In genomic region chr5:109100971-109101370, GRCh38 we compare ENCODE assay signal across 14 cellular contexts.
DNase-seq lines count a peak whose midpoint lies in the region; ATAC-seq and TF ChIP-seq lines count a peak whose summit lies in the region.
"Had no signal": no experiment of that assay in that cellular context is flagged by ENCODE, and none has a peak within 500 bp of the region (broad histone marks: within the 10 kb centered on the region; RNA-seq: fewer than 3 reads in every experiment).

No MANE protein-coding gene starts in this region.

- no peaks in the 10 kb centered on the region for H3K36me3 Mint-ChIP-seq in activated naive CD8-positive, alpha-beta T cell treated with anti-CD3 and anti-CD28 coated beads, Interleukin-2, amount 50 U/mL, for 24 hours (ENCODE audit: low read depth)
- H3K36me3 Mint-ChIP-seq: CD14-positive monocyte; CD8-positive, alpha-beta T cell had no signal

- POLR2A ChIA-PET in HEK293 (lab: Yijun Ruan, JAX): no interaction called here
- POLR2A ChIA-PET in RWPE1 (lab: Yijun Ruan, JAX; ENCODE audit: low non-redundant PET): no interaction called here

- CTCF ChIA-PET in HEK293 (lab: Yijun Ruan, JAX): no interaction called here
- CTCF ChIA-PET in RWPE1 (lab: Yijun Ruan, JAX): no interaction called here

- no peak for ATAC-seq in activated naive CD8-positive, alpha-beta T cell treated with anti-CD3 and anti-CD28 coated beads, Interleukin-2, amount 50 U/mL, for 24 hours
- ATAC-seq: CD8-positive, alpha-beta T cell; HCT116; HepG2; K562 had no signal

- no peak overlapping the region for H3K27ac Mint-ChIP-seq in activated naive CD8-positive, alpha-beta T cell treated with anti-CD3 and anti-CD28 coated beads, Interleukin-2, amount 50 U/mL, for 24 hours
- H3K27ac Mint-ChIP-seq: CD14-positive monocyte; CD8-positive, alpha-beta T cell had no signal

- no peaks in the 10 kb centered on the region for H3K4me1 Mint-ChIP-seq in activated naive CD8-positive, alpha-beta T cell treated with anti-CD3 and anti-CD28 coated beads, Interleukin-2, amount 50 U/mL, for 24 hours
- H3K4me1 Mint-ChIP-seq: CD14-positive monocyte had no signal

- no peak for TF ChIP-seq CTCF in HEK293 (tag by site-specific recombination; IDR thresholded peaks at IDR 0.05)
- no peak for TF ChIP-seq CTCF in RWPE1 (conservative IDR thresholded peaks at IDR 0.05; ENCODE audit: low read depth)

- no peak overlapping the region for H3K4me3 Mint-ChIP-seq in activated naive CD8-positive, alpha-beta T cell treated with anti-CD3 and anti-CD28 coated beads, Interleukin-2, amount 50 U/mL, for 24 hours
- H3K4me3 Mint-ChIP-seq: CD14-positive monocyte; CD8-positive, alpha-beta T cell had no signal

- H3K4me1 ChIP-seq in HEK293 (ENCODE audit: control insufficient read depth, insufficient read depth, low read length) (no peaks in the 10 kb centered on the region), adipocyte (ENCODE audit: control insufficient read depth, insufficient read depth, low read length) (peaks cover 31% of the 10 kb centered on the region)

- H3K9me3 Mint-ChIP-seq in activated naive CD8-positive, alpha-beta T cell treated with anti-CD3 and anti-CD28 coated beads, Interleukin-2, amount 50 U/mL, for 24 hours: no peaks in the 10 kb centered on the region
- H3K9me3 Mint-ChIP-seq: CD8-positive, alpha-beta T cell had no signal

- no peak overlapping the region for H3K27ac ChIP-seq in HEK293 (ENCODE audit: extremely low read depth, low read depth, low read length)
- no peak overlapping the region for H3K27ac ChIP-seq in RWPE1
- H3K27ac ChIP-seq: GM23248 had no signal

- no peaks in the 10 kb centered on the region for H3K27me3 Mint-ChIP-seq in activated naive CD8-positive, alpha-beta T cell treated with anti-CD3 and anti-CD28 coated beads, Interleukin-2, amount 50 U/mL, for 24 hours

- DNase-seq in EH (ENCODE audit: low read depth) (peak; percentile 42), adipocyte (ENCODE audit: low read depth) (no peak), RWPE1 (ENCODE audit: low spot score) (no peak), RKO (ENCODE audit: low spot score) (no peak)
- no peak for DNase-seq in activated naive CD8-positive, alpha-beta T cell treated with anti-CD3 and anti-CD28 coated beads, Interleukin-2, amount 50 U/mL, for 24 hours
- DNase-seq: CD8-positive, alpha-beta T cell; COR-L47; DND-41; GM23248 had no signal

- no peak overlapping the region for H3K4me3 ChIP-seq in HEK293 (ENCODE audit: low read depth, low read length)
- H3K4me3 ChIP-seq in adipocyte (ENCODE audit: low read length): peak overlapping the region; percentile 14
- H3K4me3 ChIP-seq: GM23248, K562 had no signal

- H3K9me3 ChIP-seq in HEK293 (ENCODE audit: control insufficient read depth, insufficient read depth, low read depth, low read length) (no peaks in the 10 kb centered on the region), adipocyte (ENCODE audit: control insufficient read depth, low read length) (no peaks in the 10 kb centered on the region)

- no peaks in the 10 kb centered on the region for H3K36me3 ChIP-seq in HEK293 (ENCODE audit: control insufficient read depth in 2 of 2, insufficient read depth in 1 of 2, low read length in 2 of 2)
- H3K36me3 ChIP-seq in adipocyte (ENCODE audit: control insufficient read depth, insufficient read depth, low read length, severe bottlenecking): no peaks in the 10 kb centered on the region

- no peaks in the 10 kb centered on the region for H3K27me3 ChIP-seq in adipocyte (replicated peaks; ENCODE audit: control insufficient read depth, insufficient read depth, low read length)

- no peak overlapping the region for H3K9ac ChIP-seq in adipocyte (ENCODE audit: low read length)
- H3K9ac ChIP-seq: GM23248 had no signal

TF ChIP-seq in HEK293, 187 proteins besides CTCF, POLR2A, EP300 and RAD21:
- TF ChIP-seq ZBTB44 (tag by site-specific recombination; IDR thresholded peaks at IDR 0.05): peak; percentile 35; the same call in 1 of the 2 replicates
- TF ChIP-seq ZBTB7A (tag by site-specific recombination; IDR thresholded peaks at IDR 0.05; ENCODE audit: low read depth): no peak
- peak; percentile 28; the same call in 1 of the 2 replicates for TF ChIP-seq PRDM6 (tag by site-specific recombination; IDR thresholded peaks at IDR 0.05)
